18 cellular contexts compared by ENCODE assay signal in genomic region chr9:93664549-93665120, GRCh38.
"Had no signal": no experiment of that assay in that cellular context is flagged by ENCODE, and none has a peak within 500 bp of the region (broad histone marks: within the 10 kb centered on the region; RNA-seq: fewer than 3 reads in every experiment).

No MANE protein-coding gene starts in this region.

- H3K9ac ChIP-seq: neural progenitor cell had no signal

- H3K4me3 ChIP-seq: neural progenitor cell, psoas muscle, right lobe of liver, thyroid gland, uterus had no signal

- H3K27me3 Mint-ChIP-seq: activated B cell treated with CpG ODN at 0.5 μM for 24 hours; activated CD4-positive, alpha-beta memory T cell treated with anti-CD3 and anti-CD28 coated beads, Interleukin-2, amount 10 ng/mL, durations not matched to agents 7 days and 5 days; activated naive CD4-positive, alpha-beta T cell treated with anti-CD3 and anti-CD28 coated beads, Interleukin-2, amount 50 U/mL, for 24 hours; activated T-cell treated with anti-CD3 and anti-CD28 coated beads, Interleukin-2, amount 50 U/mL, for 24 hours; stimulated activated memory B cell treated with anti-CD40 and anti-IgM and Interleukin-4, amounts not matched to agents 10 μg/mL and 1 μg/mL and 100 μg/mL, for 72 hours had no signal

- H3K27me3 ChIP-seq: neural progenitor cell, right lobe of liver, thyroid gland, uterus had no signal

- H3K27ac ChIP-seq: epithelial cell of prostate, neural progenitor cell, psoas muscle, right lobe of liver, thyroid gland, uterus had no signal

- H3K9me3 ChIP-seq: psoas muscle, right lobe of liver, thyroid gland, uterus had no signal

- DNase-seq: activated B cell treated with CpG ODN at 0.5 μM for 24 hours; activated CD4-positive, alpha-beta memory T cell treated with anti-CD3 and anti-CD28 coated beads, Interleukin-2, amount 10 ng/mL, durations not matched to agents 7 days and 5 days; activated CD4-positive, alpha-beta T cell treated with anti-CD3 and anti-CD28 coated beads for 48 hours; activated T-cell treated with anti-CD3 and anti-CD28 coated beads, Interleukin-2, amount 50 U/mL, for 24 hours; foreskin fibroblast; hippocampal formation; mammary epithelial cell; stimulated activated CD4-positive, alpha-beta T cell treated with anti-CD3 and anti-CD28 coated beads, Interleukin-4, amount 100 ng/mL, for 4 hours had no signal

- ATAC-seq: psoas muscle, right lobe of liver had no signal

- H3K4me1 ChIP-seq: psoas muscle, right lobe of liver, thyroid gland, uterus had no signal

- H3K9me3 Mint-ChIP-seq: activated B cell treated with CpG ODN at 0.5 μM for 24 hours; activated CD4-positive, alpha-beta memory T cell treated with anti-CD3 and anti-CD28 coated beads, Interleukin-2, amount 10 ng/mL, durations not matched to agents 7 days and 5 days; activated naive CD4-positive, alpha-beta T cell treated with anti-CD3 and anti-CD28 coated beads, Interleukin-2, amount 50 U/mL, for 24 hours; activated T-cell treated with anti-CD3 and anti-CD28 coated beads, Interleukin-2, amount 50 U/mL, for 24 hours; activated T-helper 2 cell treated with anti-CD3 and anti-CD28 coated beads, Interferon-gamma antibody, Interleukin-2, Interleukin-4, amounts not matched to agents 10 μg/mL and 5 μg/mL and 100 μg/mL, durations not matched to agents 14 hours and 24 hours and 36 hours; neural progenitor cell; stimulated activated memory B cell treated with anti-CD40 and anti-IgM and Interleukin-4, amounts not matched to agents 10 μg/mL and 1 μg/mL and 100 μg/mL, for 72 hours; T-helper 2 cell treated with Interferon-gamma antibody and Interleukin-4, amounts not matched to agents 5 μg/mL and 100 μg/mL, for 36 hours had no signal

- H3K36me3 ChIP-seq: neural progenitor cell, uterus had no signal

- H3K4me3 Mint-ChIP-seq: activated B cell treated with CpG ODN at 0.5 μM for 24 hours; activated CD4-positive, alpha-beta memory T cell treated with anti-CD3 and anti-CD28 coated beads, Interleukin-2, amount 10 ng/mL, durations not matched to agents 7 days and 5 days; activated naive CD4-positive, alpha-beta T cell treated with anti-CD3 and anti-CD28 coated beads, Interleukin-2, amount 50 U/mL, for 24 hours; activated T-cell treated with anti-CD3 and anti-CD28 coated beads, Interleukin-2, amount 50 U/mL, for 24 hours; neural progenitor cell; stimulated activated memory B cell treated with anti-CD40 and anti-IgM and Interleukin-4, amounts not matched to agents 10 μg/mL and 1 μg/mL and 100 μg/mL, for 72 hours; T-helper 2 cell treated with Interferon-gamma antibody and Interleukin-4, amounts not matched to agents 5 μg/mL and 100 μg/mL, for 36 hours had no signal

- H3K4me1 Mint-ChIP-seq: activated B cell treated with CpG ODN at 0.5 μM for 24 hours; activated CD4-positive, alpha-beta memory T cell treated with anti-CD3 and anti-CD28 coated beads, Interleukin-2, amount 10 ng/mL, durations not matched to agents 7 days and 5 days; activated naive CD4-positive, alpha-beta T cell treated with anti-CD3 and anti-CD28 coated beads, Interleukin-2, amount 50 U/mL, for 24 hours; stimulated activated memory B cell treated with anti-CD40 and anti-IgM and Interleukin-4, amounts not matched to agents 10 μg/mL and 1 μg/mL and 100 μg/mL, for 72 hours had no signal

- H3K27ac Mint-ChIP-seq: activated B cell treated with CpG ODN at 0.5 μM for 24 hours; activated CD4-positive, alpha-beta memory T cell treated with anti-CD3 and anti-CD28 coated beads, Interleukin-2, amount 10 ng/mL, durations not matched to agents 7 days and 5 days; activated naive CD4-positive, alpha-beta T cell treated with anti-CD3 and anti-CD28 coated beads, Interleukin-2, amount 50 U/mL, for 24 hours; activated T-cell treated with anti-CD3 and anti-CD28 coated beads, Interleukin-2, amount 50 U/mL, for 24 hours; activated T-helper 2 cell treated with anti-CD3 and anti-CD28 coated beads, Interferon-gamma antibody, Interleukin-2, Interleukin-4, amounts not matched to agents 10 μg/mL and 5 μg/mL and 100 μg/mL, durations not matched to agents 14 hours and 24 hours and 36 hours; neural progenitor cell; stimulated activated memory B cell treated with anti-CD40 and anti-IgM and Interleukin-4, amounts not matched to agents 10 μg/mL and 1 μg/mL and 100 μg/mL, for 72 hours; T-helper 2 cell treated with Interferon-gamma antibody and Interleukin-4, amounts not matched to agents 5 μg/mL and 100 μg/mL, for 36 hours had no signal
